12 cellular contexts compared by ENCODE assay signal in the genomic region with DNA sequence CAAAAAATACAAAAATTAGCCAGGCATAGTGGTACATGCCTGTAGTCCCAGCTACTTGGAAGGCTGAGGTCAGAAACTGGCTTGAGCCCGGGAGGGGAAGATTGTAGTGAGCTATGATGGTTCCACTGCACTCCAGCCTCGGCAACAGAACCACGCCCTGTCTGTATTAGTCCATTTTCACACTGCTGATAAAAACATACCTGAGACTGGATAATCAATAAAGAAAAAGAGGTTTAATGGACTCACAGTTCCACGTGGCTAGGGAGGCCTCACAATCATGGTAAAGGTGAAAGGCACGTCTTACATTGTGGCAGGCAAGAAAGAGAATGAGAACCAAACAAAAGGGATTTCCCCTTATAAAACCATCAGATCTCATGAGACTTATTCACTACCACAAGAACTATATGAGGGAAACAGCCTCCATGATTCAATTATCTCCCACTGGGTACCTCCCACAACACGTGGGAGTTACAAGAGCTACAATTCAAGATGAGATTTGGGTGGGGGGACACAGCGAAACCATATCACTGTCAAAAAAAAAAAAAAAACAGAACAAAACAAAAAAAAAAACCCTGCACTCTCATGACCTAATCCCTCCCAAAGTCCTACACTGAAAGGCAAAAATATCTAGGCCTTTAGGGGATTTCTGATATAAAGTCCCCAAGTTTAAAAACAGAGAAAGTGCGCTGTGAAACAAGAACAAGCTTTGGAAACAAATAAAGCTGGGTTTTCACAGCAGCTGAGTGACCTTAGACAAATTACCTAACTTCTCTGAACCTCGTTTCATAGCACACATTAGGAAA.
DNase-seq lines count a peak whose midpoint lies in the region; ATAC-seq and TF ChIP-seq lines count a peak whose summit lies in the region.
"Had no signal": no experiment of that assay in that cellular context is flagged by ENCODE, and none has a peak within 500 bp of the region (broad histone marks: within the 10 kb centered on the region; RNA-seq: fewer than 3 reads in every experiment).

No MANE protein-coding gene starts in this region.

- no peaks in the 10 kb centered on the region for H3K4me1 Mint-ChIP-seq in activated T-helper 1 cell treated with anti-CD3 and anti-CD28 coated beads, Interleukin-12 subunit alpha, Interleukin-12 subunit beta, Interleukin-2, Interleukin-4 antibody, amounts not matched to agents 30 ng/mL and 10 ng/mL and 1 ng/mL, durations not matched to agents 14 hours and 24 hours and 36 hours (ENCODE audit: low read depth)

- intact Hi-C loops in activated T-helper 1 cell treated with anti-CD3 and anti-CD28 coated beads, Interleukin-12 subunit alpha, Interleukin-12 subunit beta, Interleukin-2, Interleukin-4 antibody, amounts not matched to agents 30 ng/mL and 10 ng/mL and 1 ng/mL, durations not matched to agents 14 hours and 24 hours and 36 hours (cut with micrococcal nuclease), result no loop called here

- no peak overlapping the region for H3K27ac Mint-ChIP-seq in activated T-helper 1 cell treated with anti-CD3 and anti-CD28 coated beads, Interleukin-12 subunit alpha, Interleukin-12 subunit beta, Interleukin-2, Interleukin-4 antibody, amounts not matched to agents 30 ng/mL and 10 ng/mL and 1 ng/mL, durations not matched to agents 14 hours and 24 hours and 36 hours
- H3K27ac Mint-ChIP-seq: CD8-positive, alpha-beta T cell had no signal

- H3K27me3 Mint-ChIP-seq in activated T-helper 1 cell treated with anti-CD3 and anti-CD28 coated beads, Interleukin-12 subunit alpha, Interleukin-12 subunit beta, Interleukin-2, Interleukin-4 antibody, amounts not matched to agents 30 ng/mL and 10 ng/mL and 1 ng/mL, durations not matched to agents 14 hours and 24 hours and 36 hours (ENCODE audit: insufficient read depth), result peaks cover 3% of the 10 kb centered on the region

- no peak for TF ChIP-seq POLR2A in erythroblast (IDR thresholded peaks at IDR 0.05; ENCODE audit: low read length)

- no peaks in the 10 kb centered on the region for H3K36me3 Mint-ChIP-seq in activated T-helper 1 cell treated with anti-CD3 and anti-CD28 coated beads, Interleukin-12 subunit alpha, Interleukin-12 subunit beta, Interleukin-2, Interleukin-4 antibody, amounts not matched to agents 30 ng/mL and 10 ng/mL and 1 ng/mL, durations not matched to agents 14 hours and 24 hours and 36 hours (ENCODE audit: low read depth)
- H3K36me3 Mint-ChIP-seq: CD8-positive, alpha-beta T cell had no signal

- DNase-seq in 8988T (no peak), erythroblast (lab: John Stamatoyannopoulos, UW) (no peak), NCI-H1417 (lab: John Stamatoyannopoulos, UW) (no peak)
- no peak for DNase-seq in activated T-helper 1 cell treated with anti-CD3 and anti-CD28 coated beads, Interleukin-12 subunit alpha, Interleukin-12 subunit beta, Interleukin-2, Interleukin-4 antibody, amounts not matched to agents 30 ng/mL and 10 ng/mL and 1 ng/mL, durations not matched to agents 14 hours and 24 hours and 36 hours (ENCODE audit: low spot score)
- DNase-seq: CD8-positive, alpha-beta T cell; spleen had no signal

- no peak overlapping the region for H3K4me3 Mint-ChIP-seq in activated T-helper 1 cell treated with anti-CD3 and anti-CD28 coated beads, Interleukin-12 subunit alpha, Interleukin-12 subunit beta, Interleukin-2, Interleukin-4 antibody, amounts not matched to agents 30 ng/mL and 10 ng/mL and 1 ng/mL, durations not matched to agents 14 hours and 24 hours and 36 hours
- H3K4me3 Mint-ChIP-seq: CD8-positive, alpha-beta T cell; neural crest cell had no signal

- H3K9me3 Mint-ChIP-seq in activated T-helper 1 cell treated with anti-CD3 and anti-CD28 coated beads, Interleukin-12 subunit alpha, Interleukin-12 subunit beta, Interleukin-2, Interleukin-4 antibody, amounts not matched to agents 30 ng/mL and 10 ng/mL and 1 ng/mL, durations not matched to agents 14 hours and 24 hours and 36 hours, result no peaks in the 10 kb centered on the region

- ATAC-seq in GM18502 (IDR thresholded peaks at IDR 0.05; ENCODE audit: poor library complexity, unreplicated experiment) (peak; percentile 48), GM19372 (IDR thresholded peaks at IDR 0.05; ENCODE audit: low read depth, unreplicated experiment) (peak; percentile 50), HG02798 (IDR thresholded peaks at IDR 0.05; ENCODE audit: poor library complexity, unreplicated experiment) (peak; percentile 58), HG03565 (IDR thresholded peaks at IDR 0.05; ENCODE audit: unreplicated experiment) (peak; percentile 39)
- ATAC-seq: CD8-positive, alpha-beta T cell; Panc1 had no signal
